10 cellular contexts compared by ENCODE assay signal in the genomic region with DNA sequence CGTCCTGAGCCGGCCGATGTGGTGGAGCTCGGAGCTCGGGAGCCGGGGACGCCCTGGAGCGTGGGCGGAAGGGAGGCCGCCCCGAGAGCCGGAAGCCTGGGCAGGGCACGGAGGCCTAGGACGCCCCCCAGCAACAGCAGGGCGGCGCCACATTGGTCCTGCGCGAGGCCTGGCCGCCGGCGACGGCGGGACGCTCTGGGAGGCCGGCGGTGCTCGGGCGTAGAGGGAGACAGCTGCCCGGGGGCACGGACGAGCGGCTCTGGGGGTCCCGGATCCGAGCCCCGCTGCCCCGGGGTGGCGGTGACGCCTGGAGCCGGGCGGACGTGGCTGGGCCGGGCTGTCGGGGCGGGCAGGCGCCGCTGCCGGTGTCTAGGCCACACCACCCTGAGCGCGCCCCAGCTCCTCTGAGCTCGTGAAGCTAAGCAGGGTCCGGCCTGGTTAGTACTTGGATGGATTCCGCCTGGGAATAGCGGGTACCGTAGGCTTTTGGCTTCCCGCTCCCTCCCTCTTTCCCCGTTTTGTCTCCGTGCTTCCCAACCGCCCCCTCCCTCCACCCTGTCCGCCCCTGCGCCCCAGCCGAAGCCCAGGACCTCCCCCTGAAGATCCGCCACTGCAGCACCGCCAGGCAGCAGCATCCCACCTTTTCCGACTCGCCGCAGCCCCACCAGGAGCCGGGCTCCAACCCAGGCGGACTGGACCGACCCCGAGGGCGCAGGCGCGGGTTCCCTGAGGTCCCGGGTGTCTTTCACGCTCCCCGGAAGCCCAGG. TPM values are rescaled to one million over a fixed set of nuclear protein-coding genes. Genes with fewer than 3 reads are reported as not detected.
DNase-seq lines count a peak whose midpoint lies in the region; ATAC-seq and TF ChIP-seq lines count a peak whose summit lies in the region.
"Had no signal": no experiment of that assay in that cellular context is flagged by ENCODE, and none has a peak within 500 bp of the region (broad histone marks: within the 10 kb centered on the region; RNA-seq: fewer than 3 reads in every experiment).

No MANE protein-coding gene starts in this region.

- no peaks in the 10 kb centered on the region for H3K9me3 Mint-ChIP-seq in activated T-helper 2 cell treated with anti-CD3 and anti-CD28 coated beads, Interferon-gamma antibody, Interleukin-2, Interleukin-4, amounts not matched to agents 10 μg/mL and 5 μg/mL and 100 μg/mL, durations not matched to agents 14 hours and 24 hours and 36 hours

- peak; percentile 60 for ATAC-seq in GM19372 (IDR thresholded peaks at IDR 0.05; ENCODE audit: low read depth, unreplicated experiment)
- ATAC-seq in omental fat pad (ENCODE audit: low FRiP score), result no peak
- no peak for ATAC-seq in HG03135 (IDR thresholded peaks at IDR 0.05; ENCODE audit: unreplicated experiment)

- BruUV-seq in A673 (replicated peaks; lab: Mats Ljungman, UMichigan), result no TSS peak

- no peak overlapping the region for H3K27ac Mint-ChIP-seq in activated T-helper 2 cell treated with anti-CD3 and anti-CD28 coated beads, Interferon-gamma antibody, Interleukin-2, Interleukin-4, amounts not matched to agents 10 μg/mL and 5 μg/mL and 100 μg/mL, durations not matched to agents 14 hours and 24 hours and 36 hours

- peaks cover 8% of the 10 kb centered on the region for H3K4me1 Mint-ChIP-seq in activated T-helper 2 cell treated with anti-CD3 and anti-CD28 coated beads, Interferon-gamma antibody, Interleukin-2, Interleukin-4, amounts not matched to agents 10 μg/mL and 5 μg/mL and 100 μg/mL, durations not matched to agents 14 hours and 24 hours and 36 hours (ENCODE audit: low read depth)

- H3K36me3 ChIP-seq in A673 (ENCODE audit: insufficient read depth, low read length, poor library complexity, severe bottlenecking), result no peaks in the 10 kb centered on the region
- no peaks in the 10 kb centered on the region for H3K36me3 ChIP-seq in Peyer's patch
- H3K36me3 ChIP-seq: adrenal gland had no signal

- CTCF ChIA-PET in A673 (lab: Charles Lee), result no interaction called here

- H3K27me3 Mint-ChIP-seq in activated T-helper 2 cell treated with anti-CD3 and anti-CD28 coated beads, Interferon-gamma antibody, Interleukin-2, Interleukin-4, amounts not matched to agents 10 μg/mL and 5 μg/mL and 100 μg/mL, durations not matched to agents 14 hours and 24 hours and 36 hours (ENCODE audit: low read depth), result peaks cover 58% of the 10 kb centered on the region

- TF ChIP-seq CTCF in A673 (conservative IDR thresholded peaks at IDR 0.05; ENCODE audit: low read depth, low read length) (no peak), omental fat pad (IDR thresholded peaks at IDR 0.05) (no peak), Peyer's patch (IDR thresholded peaks at IDR 0.05) (no peak)

- TF ChIP-seq POLR2A in Peyer's patch (IDR thresholded peaks at IDR 0.05), result no peak

- H3K36me3 Mint-ChIP-seq in activated T-helper 2 cell treated with anti-CD3 and anti-CD28 coated beads, Interferon-gamma antibody, Interleukin-2, Interleukin-4, amounts not matched to agents 10 μg/mL and 5 μg/mL and 100 μg/mL, durations not matched to agents 14 hours and 24 hours and 36 hours (ENCODE audit: low read depth), result peaks cover 8% of the 10 kb centered on the region

- POLR2A ChIA-PET in A673 (lab: Charles Lee; ENCODE audit: low non-redundant PET), result no interaction called here

- H3K27me3 ChIP-seq in A673 (replicated peaks; ENCODE audit: insufficient read depth, low read depth, low read length, poor library complexity) (peaks cover 60% of the 10 kb centered on the region), Peyer's patch (peaks cover 0 to 13% of the 10 kb centered on the region in 2 donors)

- H3K4me3 Mint-ChIP-seq in activated T-helper 2 cell treated with anti-CD3 and anti-CD28 coated beads, Interferon-gamma antibody, Interleukin-2, Interleukin-4, amounts not matched to agents 10 μg/mL and 5 μg/mL and 100 μg/mL, durations not matched to agents 14 hours and 24 hours and 36 hours (ENCODE audit: low read depth), result peak overlapping the region; percentile 2

- H3K4me3 ChIP-seq in A673 (ENCODE audit: low read depth, low read length, poor library complexity, severe bottlenecking) (peak overlapping the region; percentile 32), Peyer's patch (peak overlapping the region in 2 of 4 donors; percentile 13 to 32)

- intact Hi-C loops in A673 (cut with micrococcal nuclease; ENCODE audit: unreplicated experiment), result no loop called here
- intact Hi-C loops in activated T-helper 2 cell treated with anti-CD3 and anti-CD28 coated beads, Interferon-gamma antibody, Interleukin-2, Interleukin-4, amounts not matched to agents 10 μg/mL and 5 μg/mL and 100 μg/mL, durations not matched to agents 14 hours and 24 hours and 36 hours (cut with micrococcal nuclease), result no loop called here

- H3K9me3 ChIP-seq in A673 (ENCODE audit: low read depth, low read length, poor library complexity, severe bottlenecking) (no peaks in the 10 kb centered on the region), Peyer's patch (no peaks in the 10 kb centered on the region)
- H3K9me3 ChIP-seq: adrenal gland had no signal

- H3K27ac ChIP-seq in A673 (ENCODE audit: low read depth, low read length, poor library complexity, severe bottlenecking), result no peak overlapping the region
- H3K27ac ChIP-seq in Peyer's patch, result no peak overlapping the region
- H3K27ac ChIP-seq: adrenal gland had no signal

- H3K4me1 ChIP-seq in A673 (ENCODE audit: insufficient read depth, low read length, poor library complexity, severe bottlenecking) (no peaks in the 10 kb centered on the region), Peyer's patch (no peaks in the 10 kb centered on the region)
- H3K4me1 ChIP-seq: adrenal gland had no signal

- peak; percentile 59 for DNase-seq in A673 (ENCODE audit: low spot score)
- DNase-seq in activated T-helper 2 cell treated with anti-CD3 and anti-CD28 coated beads, Interferon-gamma antibody, Interleukin-2, Interleukin-4, amounts not matched to agents 10 μg/mL and 5 μg/mL and 100 μg/mL, durations not matched to agents 14 hours and 24 hours and 36 hours (ENCODE audit: low spot score), result no peak
- peak; percentile 60 for DNase-seq in left kidney (ENCODE audit: low read depth, low spot score)
- no peak for DNase-seq in omental fat pad (ENCODE audit: low spot score)
- DNase-seq in GF-D8 (lab: John Stamatoyannopoulos, UW), result no peak
- no peak for DNase-seq in Peyer's patch
- DNase-seq: adrenal gland had no signal

RNA-seq across cellular contexts. Expression of a gene that starts 12.1 kb away (rescaled TPM):
- total RNA-seq in A673 (2021), result 67.1 and 79.1 TPM in 2 replicates
- total RNA-seq in activated T-helper 2 cell treated with anti-CD3 and anti-CD28 coated beads, Interferon-gamma antibody, Interleukin-2, Interleukin-4, amounts not matched to agents 10 μg/mL and 5 μg/mL and 100 μg/mL, durations not matched to agents 14 hours and 24 hours and 36 hours, result not detected in 2 replicates
- not detected for total RNA-seq in omental fat pad
- total RNA-seq in Peyer's patch, result not detected
- total RNA-seq: adrenal gland, subcutaneous adipose tissue had no signal

RNA-seq across cellular contexts. Expression of a gene that starts 49.3 kb away (rescaled TPM):
- total RNA-seq in A673 (2021) (0.09 TPM in 1 of 2 replicates, not detected in the other), omental fat pad (not detected), Peyer's patch (not detected)
- not detected in 2 replicates for total RNA-seq in activated T-helper 2 cell treated with anti-CD3 and anti-CD28 coated beads, Interferon-gamma antibody, Interleukin-2, Interleukin-4, amounts not matched to agents 10 μg/mL and 5 μg/mL and 100 μg/mL, durations not matched to agents 14 hours and 24 hours and 36 hours
- total RNA-seq: adrenal gland, subcutaneous adipose tissue had no signal

Comparison
In these comparisons a context has a peak if more than half of its experiments do, and no peak if none do; other contexts are left out.
1. DNase-seq: peak in A673 (single experiment) and left kidney (single experiment); none in activated T-helper 2 cell treated with anti-CD3 and anti-CD28 coated beads, Interferon-gamma antibody, Interleukin-2, Interleukin-4, amounts not matched to agents 10 μg/mL and 5 μg/mL and 100 μg/mL, durations not matched to agents 14 hours and 24 hours and 36 hours (single experiment), omental fat pad (single experiment), GF-D8 (single experiment) and Peyer's patch (0 of 3).
2. RNA of a gene that starts 12.1 kb away (total RNA-seq): 67.1 to 79.1 TPM in A673; not detected in activated T-helper 2 cell treated with anti-CD3 and anti-CD28 coated beads, Interferon-gamma antibody, Interleukin-2, Interleukin-4, amounts not matched to agents 10 μg/mL and 5 μg/mL and 100 μg/mL, durations not matched to agents 14 hours and 24 hours and 36 hours, not detected in omental fat pad and not detected in Peyer's patch; every median in the first group is over 10 times any median in the second.